23 cellular contexts compared by ENCODE assay signal in the genomic region with DNA sequence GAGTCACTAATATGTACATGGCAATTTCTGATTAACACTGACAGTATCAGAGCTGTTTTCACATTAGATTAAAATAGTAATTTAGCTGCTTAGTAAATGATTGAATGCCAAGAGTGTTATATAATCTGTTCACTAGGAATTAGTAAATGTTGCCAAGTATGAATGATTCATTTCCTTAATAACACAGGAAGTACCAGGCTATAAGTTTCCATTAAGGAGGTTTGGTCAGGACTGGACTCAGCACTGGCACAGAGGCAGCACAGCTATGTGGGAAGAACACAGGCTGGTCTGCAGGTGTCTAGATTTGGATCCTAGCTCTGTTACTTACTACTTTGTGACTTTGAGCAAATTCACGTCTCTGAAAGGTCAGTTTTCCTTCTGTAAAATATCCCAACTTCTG.
DNase-seq lines count a peak whose midpoint lies in the region; ATAC-seq and TF ChIP-seq lines count a peak whose summit lies in the region.
"Had no signal": no experiment of that assay in that cellular context is flagged by ENCODE, and none has a peak within 500 bp of the region (broad histone marks: within the 10 kb centered on the region; RNA-seq: fewer than 3 reads in every experiment).

No MANE protein-coding gene starts in this region.

- peaks cover 0 to 12% (median 2%) of the 10 kb centered on the region in 9 donors for H3K9me3 Mint-ChIP-seq in naive thymus-derived CD8-positive, alpha-beta T cell
- H3K9me3 Mint-ChIP-seq: mesothelial cell of epicardium had no signal

- no peak overlapping the region for H3K27ac ChIP-seq in RWPE2 (ENCODE audit: poor library complexity, severe bottlenecking)
- H3K27ac ChIP-seq in epithelial cell of prostate = no peak overlapping the region
- H3K27ac ChIP-seq: psoas muscle had no signal

- no peaks in the 10 kb centered on the region for H3K9me3 ChIP-seq in RWPE2 (ENCODE audit: severe bottlenecking)
- H3K9me3 ChIP-seq: psoas muscle had no signal

- POLR2A ChIA-PET in naive thymus-derived CD8-positive, alpha-beta T cell (lab: Charles Lee) = no interaction called here

- H3K4me1 Mint-ChIP-seq in naive thymus-derived CD8-positive, alpha-beta T cell = no peaks in the 10 kb centered on the region
- H3K4me1 Mint-ChIP-seq: central memory CD8-positive, alpha-beta T cell; mesothelial cell of epicardium had no signal

- H3K4me3 ChIP-seq in RWPE2 (ENCODE audit: severe bottlenecking) = no peak overlapping the region
- H3K4me3 ChIP-seq: psoas muscle had no signal

- H3K36me3 Mint-ChIP-seq in naive thymus-derived CD8-positive, alpha-beta T cell = no peaks in the 10 kb centered on the region
- H3K36me3 Mint-ChIP-seq: mesothelial cell of epicardium had no signal

- no peaks in the 10 kb centered on the region for H3K36me3 ChIP-seq in RWPE2 (ENCODE audit: low read depth)

- H3K27me3 Mint-ChIP-seq in naive thymus-derived CD8-positive, alpha-beta T cell = peaks cover 0 to 6% (median 0%) of the 10 kb centered on the region in 5 donors
- H3K27me3 Mint-ChIP-seq: CD4-positive, alpha-beta T cell; central memory CD8-positive, alpha-beta T cell had no signal

- no peaks in the 10 kb centered on the region for H3K27me3 ChIP-seq in RWPE2 (ENCODE audit: insufficient read depth, poor library complexity, severe bottlenecking)

- H3K4me3 Mint-ChIP-seq in naive thymus-derived CD8-positive, alpha-beta T cell = no peak overlapping the region
- H3K4me3 Mint-ChIP-seq: CD4-positive, alpha-beta T cell; central memory CD8-positive, alpha-beta T cell; mesothelial cell of epicardium had no signal

- no peak overlapping the region for H3K27ac Mint-ChIP-seq in naive thymus-derived CD8-positive, alpha-beta T cell
- H3K27ac Mint-ChIP-seq: CD4-positive, alpha-beta T cell; mesothelial cell of epicardium had no signal

- TF ChIP-seq CTCF in RWPE2 (IDR thresholded peaks at IDR 0.05; ENCODE audit: poor library complexity, severe bottlenecking) = no peak

- H3K4me1 ChIP-seq in RWPE2 (ENCODE audit: insufficient read depth, poor library complexity, severe bottlenecking) = peaks cover 3% of the 10 kb centered on the region
- H3K4me1 ChIP-seq: psoas muscle had no signal

- peak; percentile 98 for ATAC-seq in RWPE2 (ENCODE audit: low read depth)
- no peak for ATAC-seq in naive thymus-derived CD8-positive, alpha-beta T cell
- ATAC-seq: psoas muscle had no signal

- DNase-seq in Daoy (ENCODE audit: low read depth) (peak; percentile 59), RWPE2 (ENCODE audit: low spot score) (no peak), epithelial cell of prostate (ENCODE audit: low read depth, low spot score) (peak; percentile 22), pulmonary artery endothelial cell (ENCODE audit: low read depth, low spot score) (peak; percentile 24), ecto neural progenitor cell (ENCODE audit: low spot score) (no peak), LoVo (ENCODE audit: low spot score) (no peak), SIG-M5 (lab: John Stamatoyannopoulos, UW) (no peak)
- DNase-seq in naive thymus-derived CD8-positive, alpha-beta T cell = no peak
- DNase-seq: activated CD4-positive, alpha-beta T cell treated with anti-CD3 and anti-CD28 coated beads, Interleukin-2, amount 50 U/mL, for 1 hour; activated CD8-positive, alpha-beta memory T cell treated with anti-CD3 and anti-CD28 coated beads, Interleukin-2, amount 50 U/mL, for 48 hours; activated gamma-delta T cell; CD4-positive, alpha-beta T cell; DMS79; HCEC 1CT; hypothalamus; kidney; MV-4-11; NCI-H1930; NCI-H446; NK-92 treated with Interleukin-12 subunit alpha and Interleukin-12 subunit beta, amount 100 ng/mL, for 24 hours; psoas muscle had no signal

Comparison
In these comparisons a context has a peak if more than half of its experiments do, and no peak if none do; other contexts are left out.
1. DNase-seq: peak in Daoy (single experiment), epithelial cell of prostate (single experiment) and pulmonary artery endothelial cell (single experiment); none in RWPE2 (single experiment), ecto neural progenitor cell (single experiment), LoVo (single experiment), naive thymus-derived CD8-positive, alpha-beta T cell (0 of 10) and SIG-M5 (single experiment).